In genomic region chr1:198864695-198865094, GRCh38 we compare ENCODE assay signal across 19 cellular contexts.
DNase-seq lines count a peak whose midpoint lies in the region; ATAC-seq, FAIRE-seq and TF ChIP-seq lines count a peak whose summit lies in the region.
"Had no signal": no experiment of that assay in that cellular context is flagged by ENCODE, and none has a peak within 500 bp of the region (broad histone marks: within the 10 kb centered on the region; RNA-seq: fewer than 3 reads in every experiment).

No MANE protein-coding gene starts in this region.

- ATAC-seq in Right ventricle myocardium superior (ENCODE audit: poor library complexity) (peak; percentile 84), Right ventricle myocardium inferior (no peak), psoas muscle (peak; percentile 49 to 77 (median 66)), GM21367 (IDR thresholded peaks at IDR 0.05; ENCODE audit: unreplicated experiment) (no peak), GM21528 (IDR thresholded peaks at IDR 0.05; ENCODE audit: low FRiP score, unreplicated experiment) (no peak)
- ATAC-seq: A549, GM12878 had no signal

- H3K4me1 ChIP-seq in psoas muscle: peaks cover 10% of the 10 kb centered on the region
- H3K4me1 ChIP-seq: A549, Caco-2 had no signal

- peak; percentile 58 for FAIRE-seq in colon (lab: Jason Lieb, UNC)
- FAIRE-seq: A549, GM12878 had no signal

- no peaks in the 10 kb centered on the region for H3K9me3 Mint-ChIP-seq in Calu3 (ENCODE audit: low read depth, unreplicated experiment)
- H3K9me3 Mint-ChIP-seq: CD4-positive, alpha-beta T cell had no signal

- H3K27me3 Mint-ChIP-seq in Calu3 (ENCODE audit: unreplicated experiment): no peaks in the 10 kb centered on the region
- H3K27me3 Mint-ChIP-seq: CD4-positive, alpha-beta T cell had no signal

- H3K36me3 ChIP-seq in psoas muscle (ENCODE audit: insufficient read depth in 1 of 2, low read depth in 1 of 2): no peaks in the 10 kb centered on the region
- H3K36me3 ChIP-seq: HAP-1 had no signal

- H3K27ac Mint-ChIP-seq in Calu3 (ENCODE audit: unreplicated experiment): no peak overlapping the region
- H3K27ac Mint-ChIP-seq: CD4-positive, alpha-beta T cell had no signal

- peak overlapping the region; percentile 6 for H3K4me3 ChIP-seq in psoas muscle
- H3K4me3 ChIP-seq: A549, GM12878, GM23248, HAP-1 had no signal

- intact Hi-C loops in Right ventricle myocardium superior (cut with DNase I): no loop called here
- intact Hi-C loops in Right ventricle myocardium inferior (cut with DNase I): loop anchor here (5.0 kb wide), 1 partner anchor 73 kb away; no protein-coding TSS in a partner anchor
- intact Hi-C loops in psoas muscle (cut with DNase I): no loop called here
- intact Hi-C loops in Calu3 (cut with micrococcal nuclease; ENCODE audit: unreplicated experiment): no loop called here

- H3K36me3 Mint-ChIP-seq in Calu3 (ENCODE audit: insufficient read depth, unreplicated experiment): peaks cover 4% of the 10 kb centered on the region

- H3K9me3 ChIP-seq in psoas muscle: no peaks in the 10 kb centered on the region
- H3K9me3 ChIP-seq: A549, Caco-2, HAP-1 had no signal

- CTCF ChIA-PET in Calu3 (lab: Charles Lee): no interaction called here

- no peaks in the 10 kb centered on the region for H3K4me1 Mint-ChIP-seq in Calu3 (ENCODE audit: low read depth, unreplicated experiment)

- TF ChIP-seq CTCF in psoas muscle (IDR thresholded peaks at IDR 0.05): no peak
- TF ChIP-seq CTCF in Calu3 (IDR thresholded peaks at IDR 0.05; ENCODE audit: unreplicated experiment): no peak

- 27 to 31% (median 28%) methylated on average over 4 of the region's 4 CpGs for WGBS in psoas muscle, 3 donors

- no peaks in the 10 kb centered on the region for H3K27me3 ChIP-seq in psoas muscle (ENCODE audit: insufficient read depth in 3 of 3, low read length in 2 of 3)

- BruUV-seq in Calu3 (replicated peaks; lab: Mats Ljungman, UMichigan): no TSS peak

- no peak overlapping the region for H3K4me3 Mint-ChIP-seq in Calu3 (ENCODE audit: low read depth, unreplicated experiment)
- H3K4me3 Mint-ChIP-seq: CD4-positive, alpha-beta T cell had no signal

- DNase-seq in Right ventricle myocardium superior: no peak
- no peak for DNase-seq in Right ventricle myocardium inferior (ENCODE audit: missing footprints)
- no peak for DNase-seq in psoas muscle
- no peak for DNase-seq in Calu3
- DNase-seq in NCI-H226: no peak
- DNase-seq: AML-193; Caco-2; CD4-positive, alpha-beta T cell; DMS79 treated with DMSO at 0.1 percent for 48 hours; GM23248 had no signal

- peak overlapping the region; percentile 26 for H3K27ac ChIP-seq in psoas muscle
- H3K27ac ChIP-seq: 22Rv1, A549, C4-2B, GM23248, HL-60 had no signal

Comparison
In these comparisons a context has a peak if more than half of its experiments do, and no peak if none do; other contexts are left out.
1. ATAC-seq: peak in Right ventricle myocardium superior (single experiment) and psoas muscle (4 of 4); none in Right ventricle myocardium inferior (single experiment), GM21367 (single experiment) and GM21528 (single experiment).